ENCODE assay signal across 8 cellular contexts in genomic region chr1:221667504-221667903, GRCh38.
A peak's percentile ranks its signal among the peaks of the same experiment; 100 is the strongest.
DNase-seq lines count a peak whose midpoint lies in the region; ATAC-seq and TF ChIP-seq lines count a peak whose summit lies in the region.

No MANE protein-coding gene starts in this region.

- H3K27me3 ChIP-seq in body of pancreas, result no peaks in the 10 kb centered on the region

- no peak for TF ChIP-seq POLR2A in body of pancreas (IDR thresholded peaks at IDR 0.05)

- no peaks in the 10 kb centered on the region for H3K36me3 ChIP-seq in body of pancreas (replicated peaks in 1 of 2; ENCODE audit: insufficient read depth in 1 of 2, low read depth in 2 of 2)

- DNase-seq in AG08395 (ENCODE audit: low spot score) (peak; percentile 60), body of pancreas (peak in 1 of 4 donors; percentile 21), left cardiac atrium (no peak), pons (ENCODE audit: low spot score) (no peak), NCI-H82 treated with DMSO at 0.1 percent for 48 hours (lab: John Stamatoyannopoulos, UW; ENCODE audit: unreplicated experiment) (no peak), iPS-NIHi7 (ENCODE audit: extremely low spot score) (no peak)

- 89 to 92% methylated on average over 3 of the region's 3 CpGs for WGBS in body of pancreas, 2 donors

- intact Hi-C loops in body of pancreas (cut with DNase I) (no loop called here), left cardiac atrium (cut with DNase I) (no loop called here)

- no peak for TF ChIP-seq CTCF in body of pancreas (IDR thresholded peaks at IDR 0.05)

- H3K4me1 ChIP-seq in body of pancreas, result peaks cover 10% of the 10 kb centered on the region

- no peak overlapping the region for H3K27ac ChIP-seq in body of pancreas

- H3K4me3 ChIP-seq in body of pancreas, result no peak overlapping the region

- ATAC-seq in GM19455 (IDR thresholded peaks at IDR 0.05; ENCODE audit: unreplicated experiment) (peak; percentile 75), HG03354 (IDR thresholded peaks at IDR 0.05; ENCODE audit: poor library complexity, severe bottlenecking, unreplicated experiment) (peak; percentile 77), body of pancreas (peak; percentile 81), left cardiac atrium (no peak)

- no peaks in the 10 kb centered on the region for H3K9me3 ChIP-seq in body of pancreas

Comparison
In these comparisons a context has a peak if more than half of its experiments do, and no peak if none do; other contexts are left out.
1. ATAC-seq: peak in GM19455 (single experiment), HG03354 (single experiment) and body of pancreas (single experiment); none in left cardiac atrium (0 of 2).